In the genomic region with DNA sequence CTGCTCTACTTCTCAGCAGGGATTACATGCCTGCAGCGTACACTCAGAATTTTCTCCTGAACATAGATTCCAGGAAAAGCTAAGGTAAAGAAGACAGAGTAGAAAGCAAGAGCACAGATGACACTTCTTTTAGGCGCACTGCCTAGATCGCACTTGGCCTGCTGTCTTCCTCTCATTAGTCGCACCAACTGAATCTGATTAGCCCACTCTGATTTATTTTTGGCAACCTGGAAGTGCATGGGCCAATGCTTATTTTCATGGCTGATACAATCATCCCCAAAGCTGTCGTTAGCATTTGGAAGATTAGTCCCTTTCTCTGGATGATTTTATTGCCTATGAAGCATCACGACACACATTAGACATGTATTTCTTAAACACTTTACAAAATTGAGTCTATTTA, we compare ENCODE assay signal across 17 cellular contexts.
A peak's percentile ranks its signal among the peaks of the same experiment; 100 is the strongest.
DNase-seq lines count a peak whose midpoint lies in the region; ATAC-seq and TF ChIP-seq lines count a peak whose summit lies in the region.
"Had no signal": no experiment of that assay in that cellular context is flagged by ENCODE, and none has a peak within 500 bp of the region (broad histone marks: within the 10 kb centered on the region; RNA-seq: fewer than 3 reads in every experiment).

No MANE protein-coding gene starts in this region.

- H3K27ac ChIP-seq in lower lobe of right lung, result no peak overlapping the region
- H3K27ac ChIP-seq: A549, SJCRH30 had no signal

- no peaks in the 10 kb centered on the region for H3K4me1 ChIP-seq in lower lobe of right lung
- H3K4me1 ChIP-seq: A549, SJCRH30 had no signal

- ATAC-seq in lower lobe of right lung (no peak), HG02798 (IDR thresholded peaks at IDR 0.05; ENCODE audit: poor library complexity, unreplicated experiment) (no peak)
- ATAC-seq: A549, Panc1 had no signal

- no peak for TF ChIP-seq CTCF in lower lobe of right lung (IDR thresholded peaks at IDR 0.05)

- no peaks in the 10 kb centered on the region for H3K36me3 ChIP-seq in lower lobe of right lung
- H3K36me3 ChIP-seq: SJCRH30 had no signal

- peak; percentile 32 for DNase-seq in G401 (ENCODE audit: low spot score)
- peak; percentile 53 for DNase-seq in SK-N-DZ (ENCODE audit: low spot score)
- DNase-seq in middle frontal gyrus (ENCODE audit: extremely low spot score, low spot score), result peak; percentile 51
- DNase-seq in superior temporal gyrus (ENCODE audit: extremely low spot score), result peak; percentile 62
- DNase-seq in lower lobe of right lung, result no peak
- DNase-seq in SIG-M5 treated with dmso at 0.1 percent for 504 hours (lab: John Stamatoyannopoulos, UW; ENCODE audit: unreplicated experiment), result no peak
- DNase-seq: CD4-positive, CD25-positive, alpha-beta regulatory T cell; COR-L47; DMS153; GDM1; NCI-H1694 treated with DMSO at 0.1 percent for 48 hours; NCI-H2081 treated with DMSO at 0.1 percent for 48 hours; NCI-H748 treated with DMSO at 0.1 percent for 48 hours; SJCRH30 had no signal

- intact Hi-C loops in lower lobe of right lung (cut with DNase I), result no loop called here

- no peaks in the 10 kb centered on the region for H3K27me3 ChIP-seq in lower lobe of right lung (ENCODE audit: low read depth)
- H3K27me3 ChIP-seq: SJCRH30 had no signal

- H3K4me3 ChIP-seq in lower lobe of right lung, result no peak overlapping the region
- H3K4me3 ChIP-seq: A549, SJCRH30 had no signal

- H3K9me3 ChIP-seq in lower lobe of right lung, result no peaks in the 10 kb centered on the region
- H3K9me3 ChIP-seq: A549, SJCRH30 had no signal

- in situ Hi-C loops in G401 (cut with HindIII; ENCODE audit: low sequenced_read_pairs), result no loop called here

Comparison
In these comparisons a context has a peak if more than half of its experiments do, and no peak if none do; other contexts are left out.
1. DNase-seq: peak in G401 (single experiment), SK-N-DZ (single experiment), middle frontal gyrus (single experiment) and superior temporal gyrus (single experiment); none in lower lobe of right lung (single experiment) and SIG-M5 treated with dmso at 0.1 percent for 504 hours (single experiment).